Comparison of ENCODE assay signal across 28 cellular contexts in the genomic region with DNA sequence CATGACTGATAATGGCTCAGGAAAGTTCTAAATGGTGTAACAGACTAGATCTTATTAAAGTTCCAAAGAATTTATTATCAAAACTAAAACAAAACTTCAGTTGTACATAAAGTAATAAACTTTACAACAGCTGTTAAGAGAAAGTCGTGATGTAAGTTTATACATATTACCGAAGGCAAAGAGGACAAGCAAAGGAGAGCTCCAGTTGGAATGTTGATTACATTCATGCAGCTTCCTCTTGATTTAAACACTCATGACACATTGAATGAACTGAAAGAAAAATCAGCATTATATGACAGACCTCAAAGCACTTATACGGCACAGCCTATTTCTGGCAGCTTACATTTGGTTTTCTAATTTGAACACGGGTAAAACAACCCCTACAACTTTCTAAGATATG.
"Had no signal": no experiment of that assay in that cellular context is flagged by ENCODE, and none has a peak within 500 bp of the region (broad histone marks: within the 10 kb centered on the region; RNA-seq: fewer than 3 reads in every experiment).

No MANE protein-coding gene starts in this region.

- H3K27me3 Mint-ChIP-seq: memory B cell; naive B cell; natural killer cell treated with Interleukin-12 subunit alpha and Interleukin-12 subunit beta and Interleukin-15 and Interleukin-18, amount 100 ng/mL, for 72 hours; progenitor cell of endocrine pancreas; stimulated activated naive B cell treated with anti-CD40 and anti-IgM and Interleukin-4, amounts not matched to agents 10 μg/mL and 1 μg/mL and 100 μg/mL, for 72 hours; stimulated activated naive CD8-positive, alpha-beta T cell treated with anti-CD3 and anti-CD28 coated beads, Interleukin-15, amount 100 ng/mL, for 72 hours had no signal

- H3K4me1 ChIP-seq: esophagus muscularis mucosa, foreskin keratinocyte, gastroesophageal sphincter, heart right ventricle, lower lobe of right lung, parathyroid adenoma, right lobe of liver, suprapubic skin, vagina had no signal

- H3K27ac ChIP-seq: coronary artery, esophagus muscularis mucosa, foreskin keratinocyte, gastroesophageal sphincter, heart right ventricle, lower lobe of right lung, neutrophil, parathyroid adenoma, right lobe of liver, suprapubic skin, vagina had no signal

- H2AFZ ChIP-seq: parathyroid adenoma had no signal

- H3K27me3 ChIP-seq: esophagus muscularis mucosa, foreskin keratinocyte, gastroesophageal sphincter, heart right ventricle, neutrophil, right lobe of liver, suprapubic skin, vagina had no signal

- ATAC-seq: foreskin keratinocyte; gastroesophageal sphincter; heart right ventricle; left cardiac atrium; left ventricle myocardium superior; lower lobe of right lung; natural killer cell treated with Interleukin-12 subunit alpha and Interleukin-12 subunit beta and Interleukin-15 and Interleukin-18, amount 100 ng/mL, for 72 hours; right lobe of liver; stimulated activated naive B cell treated with anti-CD40 and anti-IgM and Interleukin-4, amounts not matched to agents 10 μg/mL and 1 μg/mL and 100 μg/mL, for 72 hours; stimulated activated naive CD8-positive, alpha-beta T cell treated with anti-CD3 and anti-CD28 coated beads, Interleukin-15, amount 100 ng/mL, for 72 hours had no signal

- H3K79me2 ChIP-seq: parathyroid adenoma had no signal

- H3K4me3 Mint-ChIP-seq: memory B cell; naive B cell; natural killer cell treated with Interleukin-12 subunit alpha and Interleukin-12 subunit beta and Interleukin-15 and Interleukin-18, amount 100 ng/mL, for 72 hours; neural crest cell; stimulated activated naive B cell treated with anti-CD40 and anti-IgM and Interleukin-4, amounts not matched to agents 10 μg/mL and 1 μg/mL and 100 μg/mL, for 72 hours; stimulated activated naive CD8-positive, alpha-beta T cell treated with anti-CD3 and anti-CD28 coated beads, Interleukin-15, amount 100 ng/mL, for 72 hours had no signal

- H3K4me1 Mint-ChIP-seq: memory B cell, naive B cell had no signal

- H3K4me3 ChIP-seq: coronary artery, esophagus muscularis mucosa, gastroesophageal sphincter, heart right ventricle, lower lobe of right lung, right lobe of liver, suprapubic skin, vagina had no signal

- H3K9me3 Mint-ChIP-seq: memory B cell; naive B cell; natural killer cell treated with Interleukin-12 subunit alpha and Interleukin-12 subunit beta and Interleukin-15 and Interleukin-18, amount 100 ng/mL, for 72 hours; neural crest cell; stimulated activated naive B cell treated with anti-CD40 and anti-IgM and Interleukin-4, amounts not matched to agents 10 μg/mL and 1 μg/mL and 100 μg/mL, for 72 hours; stimulated activated naive CD8-positive, alpha-beta T cell treated with anti-CD3 and anti-CD28 coated beads, Interleukin-15, amount 100 ng/mL, for 72 hours had no signal

- DNase-seq: dermis blood vessel endothelial cell; effector memory CD4-positive, alpha-beta T cell; foreskin keratinocyte; glutamatergic neuron; heart right ventricle; hippocampal formation; left cardiac atrium; left ventricle myocardium superior; lower lobe of right lung; naive B cell; right lobe of liver; small intestine; stimulated activated CD4-positive, alpha-beta T cell treated with anti-CD3 and anti-CD28 coated beads, Interleukin-15, amount 100 ng/mL, for 24 hours; stimulated activated CD4-positive, alpha-beta T cell treated with anti-CD3 and anti-CD28 coated beads, Interleukin-2, amount 100 ng/mL, for 48 hours; stimulated activated naive B cell treated with anti-CD40 and anti-IgM and Interleukin-4, amounts not matched to agents 10 μg/mL and 1 μg/mL and 100 μg/mL, for 72 hours; stimulated activated naive CD8-positive, alpha-beta T cell treated with anti-CD3 and anti-CD28 coated beads, Interleukin-15, amount 100 ng/mL, for 72 hours; trophoblast cell had no signal

- H3K27ac Mint-ChIP-seq: memory B cell; naive B cell; natural killer cell treated with Interleukin-12 subunit alpha and Interleukin-12 subunit beta and Interleukin-15 and Interleukin-18, amount 100 ng/mL, for 72 hours; progenitor cell of endocrine pancreas; stimulated activated naive B cell treated with anti-CD40 and anti-IgM and Interleukin-4, amounts not matched to agents 10 μg/mL and 1 μg/mL and 100 μg/mL, for 72 hours had no signal
